27 cellular contexts compared by ENCODE assay signal in the genomic region with DNA sequence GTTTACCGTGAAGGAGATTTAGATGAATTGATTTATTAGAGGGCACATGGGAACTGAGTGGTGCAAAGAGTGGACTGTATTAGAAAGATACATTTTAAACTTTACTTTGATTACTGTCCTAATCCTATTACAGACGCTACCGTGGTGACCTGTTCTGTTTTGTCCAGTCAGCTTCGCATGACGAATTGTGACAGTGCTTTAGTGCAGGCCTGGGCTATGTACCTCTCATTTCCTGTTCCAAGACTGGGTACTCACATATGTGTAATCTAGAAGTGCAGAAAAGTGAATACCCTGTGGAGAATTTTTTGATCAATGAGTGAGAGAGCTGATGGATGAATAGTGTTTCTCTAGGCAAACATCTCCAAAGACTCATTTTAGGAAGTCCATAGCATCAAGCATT.
"Had no signal": no experiment of that assay in that cellular context is flagged by ENCODE, and none has a peak within 500 bp of the region (broad histone marks: within the 10 kb centered on the region; RNA-seq: fewer than 3 reads in every experiment).

No MANE protein-coding gene starts in this region.

- FAIRE-seq: urothelium cell line had no signal

- H3K36me3 ChIP-seq: stomach, suprapubic skin, thoracic aorta, thyroid gland, tibial artery, tibial nerve, transverse colon, upper lobe of left lung, upper lobe of right lung, uterus, vagina had no signal

- H3K4me1 ChIP-seq: stomach, suprapubic skin, testis, thyroid gland, tibial artery, tibial nerve, transverse colon, upper lobe of left lung, upper lobe of right lung, uterus, vagina had no signal

- H3K27me3 ChIP-seq: stomach, suprapubic skin, testis, thyroid gland, tibial artery, tibial nerve, transverse colon, upper lobe of left lung, upper lobe of right lung, uterus, vagina had no signal

- H3K4me3 ChIP-seq: stomach, suprapubic skin, testis, thoracic aorta, thyroid gland, tibial artery, tibial nerve, transverse colon, upper lobe of left lung, upper lobe of right lung, uterus, vagina had no signal

- DNase-seq: stimulated activated CD4-positive, alpha-beta T cell treated with anti-CD3 and anti-CD28 coated beads, Interleukin-2, amount 100 ng/mL, for 48 hours; stimulated activated CD4-positive, alpha-beta T cell treated with anti-CD3 and anti-CD28 coated beads, Interleukin-4, amount 100 ng/mL, for 1 hour; stimulated activated CD4-positive, alpha-beta T cell treated with anti-CD3 and anti-CD28 coated beads, Interleukin-4, amount 100 ng/mL, for 24 hours; stimulated activated CD4-positive, alpha-beta T cell treated with anti-CD3 and anti-CD28 coated beads, Interleukin-4, amount 100 ng/mL, for 4 hours; stimulated activated CD8-positive, alpha-beta memory T cell treated with anti-CD3 and anti-CD28 coated beads, Interleukin-4, amount 100 ng/mL, for 48 hours; stimulated activated naive B cell treated with anti-CD40 and anti-IgM and Interleukin-4, amounts not matched to agents 10 μg/mL and 1 μg/mL and 100 μg/mL, for 72 hours; stimulated activated naive CD4-positive, alpha-beta T cell; stimulated activated naive CD4-positive, alpha-beta T cell treated with Interleukin-2 at 50 U/mL for 16 hours; stimulated activated naive CD8-positive, alpha-beta T cell treated with anti-CD3 and anti-CD28 coated beads, Interleukin-15, amount 100 ng/mL, for 72 hours; stimulated activated naive CD8-positive, alpha-beta T cell treated with anti-CD3 and anti-CD28 coated beads, Interleukin-15, Interleukin-2, amounts not matched to agents 100 U/mL and 50 U/mL, for 24 hours; stomach; substantia nigra; testis; thyroid gland; tibial artery; transverse colon; trophoblast cell; upper lobe of left lung; upper lobe of right lung; uterus had no signal

- H3K9me3 ChIP-seq: stomach, suprapubic skin, testis, thoracic aorta, thyroid gland, tibial artery, tibial nerve, transverse colon, upper lobe of left lung, upper lobe of right lung, uterus, vagina had no signal

- ATAC-seq: stimulated activated effector memory CD8-positive, alpha-beta T cell treated with anti-CD3 and anti-CD28 coated beads, Interleukin-12 subunit alpha, Interleukin-12 subunit beta, amount 100 ng/mL, for 72 hours; stimulated activated memory B cell treated with anti-CD40 and anti-IgM and Interleukin-4, amounts not matched to agents 10 μg/mL and 1 μg/mL and 100 μg/mL, for 72 hours; stimulated activated naive B cell treated with anti-CD40 and anti-IgM and Interleukin-4, amounts not matched to agents 10 μg/mL and 1 μg/mL and 100 μg/mL, for 72 hours; stimulated activated naive CD8-positive, alpha-beta T cell treated with anti-CD3 and anti-CD28 coated beads, Interleukin-15, amount 100 ng/mL, for 72 hours; stimulated activated naive CD8-positive, alpha-beta T cell treated with anti-CD3 and anti-CD28 coated beads, Interleukin-15, Interleukin-2, amounts not matched to agents 100 U/mL and 50 U/mL, for 24 hours; upper lobe of right lung had no signal

- H3K27ac ChIP-seq: stomach, suprapubic skin, testis, thoracic aorta, thyroid gland, tibial artery, tibial nerve, transverse colon, upper lobe of left lung, upper lobe of right lung, uterus, vagina had no signal
